ENCODE assay signal across 22 cellular contexts in the genomic region with DNA sequence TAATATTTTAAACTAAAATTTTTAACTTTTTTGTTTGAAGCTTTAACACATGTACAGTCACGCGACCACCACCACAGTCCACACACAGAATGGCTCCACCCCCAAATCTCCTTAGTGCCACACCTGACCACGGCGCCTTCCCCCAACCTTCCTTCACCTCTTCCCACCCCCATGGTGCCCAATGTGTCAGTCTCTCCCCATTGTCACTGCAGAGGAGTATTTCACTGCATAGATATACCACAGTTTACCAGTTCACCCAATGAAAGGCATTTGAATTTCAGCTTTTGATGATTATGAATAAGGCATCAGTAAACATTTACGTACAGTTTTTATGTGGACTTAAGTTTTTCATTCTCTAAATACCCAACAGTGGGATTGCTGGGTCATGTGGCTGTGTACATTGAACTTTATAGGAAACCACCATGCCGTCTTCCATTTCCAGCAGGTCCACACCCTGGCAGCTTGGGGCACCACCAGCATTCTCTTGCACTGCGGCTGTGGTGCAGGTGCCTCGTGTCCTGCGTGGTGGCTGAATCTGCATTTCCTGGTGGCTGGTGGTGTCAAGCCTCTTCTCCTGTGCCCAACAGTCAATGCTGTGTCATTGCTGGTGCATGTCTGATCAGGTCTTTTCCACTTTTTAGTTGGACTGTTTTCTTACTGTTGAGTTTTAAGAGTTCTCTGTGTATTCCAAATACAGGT. TPM values are rescaled to one million over a fixed set of nuclear protein-coding genes. Genes with fewer than 3 reads are reported as not detected.
DNase-seq lines count a peak whose midpoint lies in the region; ATAC-seq, FAIRE-seq and TF ChIP-seq lines count a peak whose summit lies in the region.
"Had no signal": no experiment of that assay in that cellular context is flagged by ENCODE, and none has a peak within 500 bp of the region (broad histone marks: within the 10 kb centered on the region; RNA-seq: fewer than 3 reads in every experiment).

No MANE protein-coding gene starts in this region.

- TF ChIP-seq RAD21 in HepG2 (CRISPR knock-in tag; IDR thresholded peaks at IDR 0.05), result no peak

- H3K27ac Mint-ChIP-seq in stimulated activated naive CD8-positive, alpha-beta T cell treated with anti-CD3 and anti-CD28 coated beads, Interleukin-15, Interleukin-2, amounts not matched to agents 100 ng/mL and 50 ng/mL, for 24 hours, result peak overlapping the region; percentile 36
- peak overlapping the region; percentile 59 for H3K27ac Mint-ChIP-seq in activated T-helper 1 cell treated with anti-CD3 and anti-CD28 coated beads, Interleukin-12 subunit alpha, Interleukin-12 subunit beta, Interleukin-2, Interleukin-4 antibody, amounts not matched to agents 30 ng/mL and 10 ng/mL and 1 ng/mL, durations not matched to agents 14 hours and 24 hours and 36 hours
- no peak overlapping the region for H3K27ac Mint-ChIP-seq in type B pancreatic cell

- POLR2A ChIA-PET in HepG2 (lab: Yijun Ruan, JAX), result no interaction called here

- WGBS in HepG2 (ENCODE audit: low lambda C conversion rate), result 98% methylated on average over 9 of the region's 9 CpGs

- no peak overlapping the region for H3K9ac ChIP-seq in HepG2 (ENCODE audit: insufficient read depth, low read depth, low read length)

- TF ChIP-seq POLR2A in HepG2 (IDR thresholded peaks at IDR 0.05; ENCODE audit: insufficient read depth in 1 of 2, low read depth in 2 of 2, low read length in 2 of 2), result no peak

- no peak overlapping the region for H3K4me2 ChIP-seq in HepG2 (ENCODE audit: low read depth, low read length)

- no peaks in the 10 kb centered on the region for H3K27me3 Mint-ChIP-seq in stimulated activated naive CD8-positive, alpha-beta T cell treated with anti-CD3 and anti-CD28 coated beads, Interleukin-15, Interleukin-2, amounts not matched to agents 100 ng/mL and 50 ng/mL, for 24 hours
- H3K27me3 Mint-ChIP-seq in activated T-helper 1 cell treated with anti-CD3 and anti-CD28 coated beads, Interleukin-12 subunit alpha, Interleukin-12 subunit beta, Interleukin-2, Interleukin-4 antibody, amounts not matched to agents 30 ng/mL and 10 ng/mL and 1 ng/mL, durations not matched to agents 14 hours and 24 hours and 36 hours (ENCODE audit: insufficient read depth), result no peaks in the 10 kb centered on the region
- no peaks in the 10 kb centered on the region for H3K27me3 Mint-ChIP-seq in type B pancreatic cell
- H3K27me3 Mint-ChIP-seq: T-cell had no signal

- ATAC-seq in stimulated activated naive CD8-positive, alpha-beta T cell treated with anti-CD3 and anti-CD28 coated beads, Interleukin-15, Interleukin-2, amounts not matched to agents 100 U/mL and 50 U/mL, for 24 hours, result no peak
- no peak for ATAC-seq in HepG2
- ATAC-seq: pancreas, sciatic nerve, T-cell had no signal

- H3K27ac ChIP-seq in HepG2 (ENCODE audit: extremely low read length, insufficient read depth, low read length), result peak overlapping the region; percentile 48
- H3K27ac ChIP-seq: pancreas, tibial nerve had no signal

- intact Hi-C loops in activated T-helper 1 cell treated with anti-CD3 and anti-CD28 coated beads, Interleukin-12 subunit alpha, Interleukin-12 subunit beta, Interleukin-2, Interleukin-4 antibody, amounts not matched to agents 30 ng/mL and 10 ng/mL and 1 ng/mL, durations not matched to agents 14 hours and 24 hours and 36 hours (cut with micrococcal nuclease), result no loop called here
- intact Hi-C loops in HepG2 (cut with micrococcal nuclease; ENCODE audit: unreplicated experiment), result no loop called here

- H4K20me1 ChIP-seq in HepG2 (ENCODE audit: insufficient read depth, low read length), result peaks cover 59% of the 10 kb centered on the region

- H3K9me3 Mint-ChIP-seq in stimulated activated naive CD8-positive, alpha-beta T cell treated with anti-CD3 and anti-CD28 coated beads, Interleukin-15, Interleukin-2, amounts not matched to agents 100 ng/mL and 50 ng/mL, for 24 hours, result no peaks in the 10 kb centered on the region
- H3K9me3 Mint-ChIP-seq in activated T-helper 1 cell treated with anti-CD3 and anti-CD28 coated beads, Interleukin-12 subunit alpha, Interleukin-12 subunit beta, Interleukin-2, Interleukin-4 antibody, amounts not matched to agents 30 ng/mL and 10 ng/mL and 1 ng/mL, durations not matched to agents 14 hours and 24 hours and 36 hours, result no peaks in the 10 kb centered on the region
- no peaks in the 10 kb centered on the region for H3K9me3 Mint-ChIP-seq in type B pancreatic cell
- H3K9me3 Mint-ChIP-seq: T-cell had no signal

- peaks cover 54% of the 10 kb centered on the region for H3K4me1 ChIP-seq in HepG2 (ENCODE audit: insufficient read depth, low read length)

- H3K79me2 ChIP-seq in HepG2 (ENCODE audit: insufficient read depth, low read length), result peaks cover 77% of the 10 kb centered on the region

- no peak overlapping the region for H3K4me3 Mint-ChIP-seq in stimulated activated naive CD8-positive, alpha-beta T cell treated with anti-CD3 and anti-CD28 coated beads, Interleukin-15, Interleukin-2, amounts not matched to agents 100 ng/mL and 50 ng/mL, for 24 hours
- no peak overlapping the region for H3K4me3 Mint-ChIP-seq in activated T-helper 1 cell treated with anti-CD3 and anti-CD28 coated beads, Interleukin-12 subunit alpha, Interleukin-12 subunit beta, Interleukin-2, Interleukin-4 antibody, amounts not matched to agents 30 ng/mL and 10 ng/mL and 1 ng/mL, durations not matched to agents 14 hours and 24 hours and 36 hours
- peak overlapping the region; percentile 46 for H3K4me3 Mint-ChIP-seq in type B pancreatic cell

- H3K9me3 ChIP-seq in HepG2 (ENCODE audit: low read length), result no peaks in the 10 kb centered on the region
- H3K9me3 ChIP-seq: pancreas had no signal

- peaks cover 62% of the 10 kb centered on the region for H3K4me1 Mint-ChIP-seq in stimulated activated naive CD8-positive, alpha-beta T cell treated with anti-CD3 and anti-CD28 coated beads, Interleukin-15, Interleukin-2, amounts not matched to agents 100 ng/mL and 50 ng/mL, for 24 hours (ENCODE audit: low read depth)
- peaks cover 46% of the 10 kb centered on the region for H3K4me1 Mint-ChIP-seq in activated T-helper 1 cell treated with anti-CD3 and anti-CD28 coated beads, Interleukin-12 subunit alpha, Interleukin-12 subunit beta, Interleukin-2, Interleukin-4 antibody, amounts not matched to agents 30 ng/mL and 10 ng/mL and 1 ng/mL, durations not matched to agents 14 hours and 24 hours and 36 hours (ENCODE audit: low read depth)
- peaks cover 22% of the 10 kb centered on the region for H3K4me1 Mint-ChIP-seq in type B pancreatic cell (ENCODE audit: unreplicated experiment)

- H3K36me3 Mint-ChIP-seq in stimulated activated naive CD8-positive, alpha-beta T cell treated with anti-CD3 and anti-CD28 coated beads, Interleukin-15, Interleukin-2, amounts not matched to agents 100 ng/mL and 50 ng/mL, for 24 hours (ENCODE audit: low read depth), result peaks cover 70% of the 10 kb centered on the region
- H3K36me3 Mint-ChIP-seq in activated T-helper 1 cell treated with anti-CD3 and anti-CD28 coated beads, Interleukin-12 subunit alpha, Interleukin-12 subunit beta, Interleukin-2, Interleukin-4 antibody, amounts not matched to agents 30 ng/mL and 10 ng/mL and 1 ng/mL, durations not matched to agents 14 hours and 24 hours and 36 hours (ENCODE audit: low read depth), result peaks cover 50% of the 10 kb centered on the region
- H3K36me3 Mint-ChIP-seq in type B pancreatic cell, result peaks cover 51% of the 10 kb centered on the region

- no peak overlapping the region for H2AFZ ChIP-seq in HepG2 (ENCODE audit: low read length)

- no TSS peak for BruUV-seq in HepG2 (replicated peaks; lab: Mats Ljungman, UMichigan)

- no peaks in the 10 kb centered on the region for H3K27me3 ChIP-seq in HepG2 (ENCODE audit: control insufficient read depth in 1 of 2, insufficient read depth in 2 of 2, low read length in 2 of 2)
- H3K27me3 ChIP-seq: pancreas, tibial nerve had no signal

- H3K4me3 ChIP-seq in HepG2 (replicated peaks in 1 of 3; ENCODE audit: insufficient read depth in 1 of 3, low read depth in 2 of 3, low read length in 3 of 3), result no peak overlapping the region
- H3K4me3 ChIP-seq: pancreas, tibial nerve had no signal

- FAIRE-seq in HepG2 (lab: Jason Lieb, UNC), result no peak
- FAIRE-seq: D721Med, GM19239, pancreas had no signal

- TF ChIP-seq EP300 in HepG2 (IDR thresholded peaks at IDR 0.05; ENCODE audit: low read depth in 2 of 2, low read length in 2 of 2) (no peak), HepG2 (CRISPR knock-in tag; IDR thresholded peaks at IDR 0.05; ENCODE audit: borderline replicate concordance) (no peak)

- in situ Hi-C loops in HepG2 (cut with HindIII; ENCODE audit: extremely low pct_ligation_motif_present, low pct_unique_long_range_greater_than_20kb), result no loop called here

- CTCF ChIA-PET in HepG2 (lab: Yijun Ruan, JAX; ENCODE audit: low intra/inter-chr PET ratio, low total read pairs), result no interaction called here

- H3K36me3 ChIP-seq in HepG2 (replicated peaks in 1 of 2; ENCODE audit: control insufficient read depth in 1 of 2, insufficient read depth in 2 of 2, low read length in 2 of 2), result peaks cover 7 to 33% of the 10 kb centered on the region in 2 experiments; a peak in 4 of 5 replicates

- TF ChIP-seq CTCF in HepG2 (CRISPR knock-in tag; IDR thresholded peaks at IDR 0.05) (no peak), type B pancreatic cell (conservative IDR thresholded peaks at IDR 0.05) (no peak)

- DNase-seq in stimulated activated naive CD8-positive, alpha-beta T cell treated with anti-CD3 and anti-CD28 coated beads, Interleukin-15, Interleukin-2, amounts not matched to agents 100 U/mL and 50 U/mL, for 24 hours, result no peak
- DNase-seq in activated T-helper 1 cell treated with anti-CD3 and anti-CD28 coated beads, Interleukin-12 subunit alpha, Interleukin-12 subunit beta, Interleukin-2, Interleukin-4 antibody, amounts not matched to agents 30 ng/mL and 10 ng/mL and 1 ng/mL, durations not matched to agents 14 hours and 24 hours and 36 hours (ENCODE audit: low spot score), result no peak
- no peak for DNase-seq in HepG2 (ENCODE audit: low spot score)
- no peak for DNase-seq in type B pancreatic cell (ENCODE audit: extremely low spot score, unreplicated experiment)
- DNase-seq in inferior parietal cortex (ENCODE audit: extremely low spot score), result no peak
- no peak for DNase-seq in NK-92 treated with Interleukin-12 subunit alpha and Interleukin-12 subunit beta, amount 100 ng/mL, for 24 hours (lab: John Stamatoyannopoulos, UW)
- no peak for DNase-seq in GM03348 (ENCODE audit: low spot score)
- DNase-seq: activated CD4-positive, alpha-beta T cell treated with anti-CD3 and anti-CD28 coated beads, Interleukin-2, amount 50 U/mL, for 4 hours; cerebellar nuclear complex; effector memory CD4-positive, alpha-beta T cell; GOT3; NCI-H1417; NCI-H69; Right ventricle myocardium superior; stimulated activated naive CD4-positive, alpha-beta T cell; T-cell had no signal

RNA-seq across cellular contexts. Expression of gene CPLX1, which starts 49.0 kb away (rescaled TPM):
- total RNA-seq in activated T-helper 1 cell treated with anti-CD3 and anti-CD28 coated beads, Interleukin-12 subunit alpha, Interleukin-12 subunit beta, Interleukin-2, Interleukin-4 antibody, amounts not matched to agents 30 ng/mL and 10 ng/mL and 1 ng/mL, durations not matched to agents 14 hours and 24 hours and 36 hours, result 1.3 and 1.5 TPM in 2 replicates
- 0.18 and 0.36 TPM in 2 replicates for total RNA-seq in HepG2 (2016; rRNA removed; fragmentation: Illumina TruSeq; extraction: Trizol)
- 0.30 TPM in 1 of 2 replicates, not detected in the other for total RNA-seq in HepG2 (2016; cell fraction: cytosol; rRNA removed; fragmentation: Illumina TruSeq; extraction: Trizol; ENCODE audit: low read depth)
- 0.16 and 0.24 TPM in 2 replicates for total RNA-seq in HepG2 (2016; cell fraction: insoluble cytoplasmic fraction; rRNA removed; fragmentation: Illumina TruSeq; extraction: Trizol)
- total RNA-seq in HepG2 (2016; cell fraction: membrane; rRNA removed; fragmentation: Illumina TruSeq; extraction: Trizol), result 0.37 and 0.48 TPM in 2 replicates
- total RNA-seq in HepG2 (2016; cell fraction: nucleus; rRNA removed; fragmentation: Illumina TruSeq; extraction: Trizol), result not detected in 2 replicates
- 0.18 and 0.57 TPM in 2 replicates for polyA plus RNA-seq in HepG2 (2011; rRNA removed)
- polyA plus RNA-seq in HepG2 (2011; cell fraction: cytosol; rRNA removed), result 0.08 and 0.18 TPM in 2 replicates
- polyA plus RNA-seq in HepG2 (2011; cell fraction: nucleus; rRNA removed), result 0.58 and 0.95 TPM in 2 replicates
- polyA plus RNA-seq in HepG2 (2012), result 0.87 and 3.8 TPM in 2 replicates
- 0.68 and 0.69 TPM in 2 replicates for polyA plus RNA-seq in HepG2 (2016; cell fraction: cytosol; fragmentation: Illumina TruSeq; extraction: Trizol; ENCODE audit: low read depth)
- polyA plus RNA-seq in HepG2 (2016; cell fraction: insoluble cytoplasmic fraction; fragmentation: Illumina TruSeq; extraction: Trizol; ENCODE audit: low read depth), result 0.49 and 0.90 TPM in 2 replicates
- polyA plus RNA-seq in HepG2 (2016; cell fraction: membrane; fragmentation: Illumina TruSeq; extraction: Trizol; ENCODE audit: low read depth), result 0.89 and 1.3 TPM in 2 replicates
- polyA plus RNA-seq in HepG2 (2016; cell fraction: nucleus; fragmentation: Illumina TruSeq; extraction: Trizol; ENCODE audit: insufficient read depth, low read depth), result 0.38 and 0.60 TPM in 2 replicates
- 0.12 and 0.68 TPM in 2 replicates for polyA minus RNA-seq in HepG2 (2011; rRNA and poly(A)+ RNA removed; ENCODE audit: low replicate concordance)
- polyA minus RNA-seq in HepG2 (2011; cell fraction: cytosol; rRNA and poly(A)+ RNA removed), result 0.30 TPM in 1 of 2 replicates, not detected in the other
- 0.25 TPM in 1 of 2 replicates, not detected in the other for polyA minus RNA-seq in HepG2 (2011; cell fraction: nucleus; rRNA and poly(A)+ RNA removed)
- 3.7 and 5.6 TPM in 2 replicates for total RNA-seq in type B pancreatic cell (ENCODE audit: low replicate concordance)
